Comparison of ENCODE assay signal across 26 cellular contexts in the genomic region with DNA sequence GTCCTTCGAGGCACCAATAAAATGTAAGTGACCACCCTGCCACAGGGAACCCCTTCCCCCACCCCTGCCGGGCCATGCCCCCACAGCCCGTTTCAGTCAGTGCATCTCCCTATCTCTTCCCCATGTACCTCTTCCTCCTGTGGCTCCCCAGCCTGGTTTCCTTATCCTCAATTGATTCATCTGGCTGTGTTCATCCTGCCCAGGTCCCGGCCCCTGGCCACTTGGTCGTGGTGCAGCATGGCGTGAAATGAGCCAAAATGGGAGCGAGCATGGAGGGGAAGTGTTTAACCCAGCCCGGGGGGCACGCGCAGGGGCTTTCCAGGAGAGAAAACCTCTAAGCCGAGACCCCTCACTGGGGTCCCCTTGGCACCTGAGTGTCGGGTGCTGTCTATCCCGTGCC. TPM values are rescaled to one million over a fixed set of nuclear protein-coding genes. Genes with fewer than 3 reads are reported as not detected.
A peak's percentile ranks its signal among the peaks of the same experiment; 100 is the strongest.
DNase-seq lines count a peak whose midpoint lies in the region; ATAC-seq, FAIRE-seq and TF ChIP-seq lines count a peak whose summit lies in the region.
"Had no signal": no experiment of that assay in that cellular context is flagged by ENCODE, and none has a peak within 500 bp of the region (broad histone marks: within the 10 kb centered on the region; RNA-seq: fewer than 3 reads in every experiment).

No MANE protein-coding gene starts in this region.

- H3K27ac Mint-ChIP-seq in T-helper 2 cell treated with Interferon-gamma antibody and Interleukin-4, amounts not matched to agents 5 μg/mL and 100 μg/mL, for 36 hours: peak overlapping the region; percentile 49
- peak overlapping the region in 2 of 3 donors; percentile 31 to 69 for H3K27ac Mint-ChIP-seq in CD4-positive, CD25-positive, alpha-beta regulatory T cell
- H3K27ac Mint-ChIP-seq in activated T-helper 1 cell treated with anti-CD3 and anti-CD28 coated beads, Interleukin-12 subunit alpha, Interleukin-12 subunit beta, Interleukin-2, Interleukin-4 antibody, amounts not matched to agents 30 ng/mL and 10 ng/mL and 1 ng/mL, durations not matched to agents 14 hours and 24 hours and 36 hours: peak overlapping the region; percentile 72
- peak overlapping the region in 2 of 7 donors; percentile 77 to 80 for H3K27ac Mint-ChIP-seq in CD14-positive monocyte
- H3K27ac Mint-ChIP-seq: activated CD8-positive, alpha-beta memory T cell treated with anti-CD3 and anti-CD28 coated beads, Interleukin-2, amount 10 ng/mL, durations not matched to agents 7 days and 5 days had no signal

- H3K4me1 Mint-ChIP-seq in T-helper 2 cell treated with Interferon-gamma antibody and Interleukin-4, amounts not matched to agents 5 μg/mL and 100 μg/mL, for 36 hours (ENCODE audit: low read depth): peaks cover 9% of the 10 kb centered on the region
- H3K4me1 Mint-ChIP-seq in CD4-positive, CD25-positive, alpha-beta regulatory T cell: peaks cover 13 to 34% (median 16%) of the 10 kb centered on the region in 4 donors
- H3K4me1 Mint-ChIP-seq in activated T-helper 1 cell treated with anti-CD3 and anti-CD28 coated beads, Interleukin-12 subunit alpha, Interleukin-12 subunit beta, Interleukin-2, Interleukin-4 antibody, amounts not matched to agents 30 ng/mL and 10 ng/mL and 1 ng/mL, durations not matched to agents 14 hours and 24 hours and 36 hours (ENCODE audit: low read depth): no peaks in the 10 kb centered on the region
- H3K4me1 Mint-ChIP-seq in CD14-positive monocyte: peaks cover 13% of the 10 kb centered on the region

- H3K9me3 Mint-ChIP-seq in T-helper 2 cell treated with Interferon-gamma antibody and Interleukin-4, amounts not matched to agents 5 μg/mL and 100 μg/mL, for 36 hours: no peaks in the 10 kb centered on the region
- no peaks in the 10 kb centered on the region for H3K9me3 Mint-ChIP-seq in CD4-positive, CD25-positive, alpha-beta regulatory T cell
- no peaks in the 10 kb centered on the region for H3K9me3 Mint-ChIP-seq in activated T-helper 1 cell treated with anti-CD3 and anti-CD28 coated beads, Interleukin-12 subunit alpha, Interleukin-12 subunit beta, Interleukin-2, Interleukin-4 antibody, amounts not matched to agents 30 ng/mL and 10 ng/mL and 1 ng/mL, durations not matched to agents 14 hours and 24 hours and 36 hours
- no peaks in the 10 kb centered on the region for H3K9me3 Mint-ChIP-seq in CD14-positive monocyte
- H3K9me3 Mint-ChIP-seq: CD8-positive, alpha-beta memory T cell had no signal

- TF ChIP-seq CTCF in kidney (IDR thresholded peaks at IDR 0.05; ENCODE audit: borderline replicate concordance, extremely low read depth, insufficient read depth) (no peak), CD14-positive monocyte (IDR thresholded peaks at IDR 0.05) (no peak)

- H3K36me3 ChIP-seq in CD4-positive, CD25-positive, alpha-beta regulatory T cell (ENCODE audit: control insufficient read depth, insufficient read depth, low read length): peaks cover 58% of the 10 kb centered on the region
- peaks cover 10 to 14% of the 10 kb centered on the region in 2 donors for H3K36me3 ChIP-seq in kidney (ENCODE audit: control insufficient read depth in 1 of 2, insufficient read depth in 2 of 2, low read length in 2 of 2)

- H3K9ac ChIP-seq in kidney (ENCODE audit: low read length in 2 of 2): no peak overlapping the region

- no peak for DNase-seq in T-helper 2 cell treated with Interferon-gamma antibody and Interleukin-4, amounts not matched to agents 5 μg/mL and 100 μg/mL, for 36 hours (ENCODE audit: low spot score)
- DNase-seq in T-helper 2 cell (no peak), kidney (peak; percentile 54), CD14-positive monocyte (ENCODE audit: low spot score) (no peak), medulla oblongata (ENCODE audit: extremely low spot score) (no peak)
- no peak for DNase-seq in CD4-positive, CD25-positive, alpha-beta regulatory T cell
- no peak for DNase-seq in activated T-helper 1 cell treated with anti-CD3 and anti-CD28 coated beads, Interleukin-12 subunit alpha, Interleukin-12 subunit beta, Interleukin-2, Interleukin-4 antibody, amounts not matched to agents 30 ng/mL and 10 ng/mL and 1 ng/mL, durations not matched to agents 14 hours and 24 hours and 36 hours (ENCODE audit: low spot score)
- DNase-seq: 8988T; activated CD4-positive, alpha-beta T cell treated with anti-CD3 and anti-CD28 coated beads for 4 hours; activated CD8-positive, alpha-beta memory T cell treated with anti-CD3 and anti-CD28 coated beads, Interleukin-2, amount 10 ng/mL, durations not matched to agents 7 days and 5 days; activated effector memory CD4-positive, alpha-beta T cell treated with Interleukin-2 at 50 U/mL for 16 hours; CD8-positive, alpha-beta memory T cell; dermis blood vessel endothelial cell; DMS153; KBM-7; kidney glomerular epithelial cell; NCI-H1436; NCI-H510A; NK-92 treated with Interleukin-12 subunit alpha and Interleukin-12 subunit beta, amount 100 ng/mL, for 24 hours; nucleus accumbens; SHP77 treated with DMSO at 0.1 percent for 48 hours; small intestine; stimulated activated CD4-positive, alpha-beta T cell treated with anti-CD3 and anti-CD28 coated beads, Interleukin-2, amount 100 ng/mL, for 24 hours had no signal

- no peak overlapping the region for H3K27ac ChIP-seq in CD4-positive, CD25-positive, alpha-beta regulatory T cell (ENCODE audit: insufficient read depth, low read length, poor library complexity, severe bottlenecking)
- no peak overlapping the region for H3K27ac ChIP-seq in kidney (ENCODE audit: low read depth in 2 of 2, low read length in 2 of 2)
- H3K27ac ChIP-seq: cardiac muscle cell had no signal

- H3K27me3 Mint-ChIP-seq in T-helper 2 cell treated with Interferon-gamma antibody and Interleukin-4, amounts not matched to agents 5 μg/mL and 100 μg/mL, for 36 hours (ENCODE audit: low read depth): no peaks in the 10 kb centered on the region
- H3K27me3 Mint-ChIP-seq in CD4-positive, CD25-positive, alpha-beta regulatory T cell: no peaks in the 10 kb centered on the region
- no peaks in the 10 kb centered on the region for H3K27me3 Mint-ChIP-seq in activated T-helper 1 cell treated with anti-CD3 and anti-CD28 coated beads, Interleukin-12 subunit alpha, Interleukin-12 subunit beta, Interleukin-2, Interleukin-4 antibody, amounts not matched to agents 30 ng/mL and 10 ng/mL and 1 ng/mL, durations not matched to agents 14 hours and 24 hours and 36 hours (ENCODE audit: insufficient read depth)
- H3K27me3 Mint-ChIP-seq in CD14-positive monocyte (ENCODE audit: low read depth in 3 of 3): no peaks in the 10 kb centered on the region
- H3K27me3 Mint-ChIP-seq: activated CD8-positive, alpha-beta memory T cell treated with anti-CD3 and anti-CD28 coated beads, Interleukin-2, amount 10 ng/mL, durations not matched to agents 7 days and 5 days; CD8-positive, alpha-beta memory T cell had no signal

- H3K36me3 Mint-ChIP-seq in T-helper 2 cell treated with Interferon-gamma antibody and Interleukin-4, amounts not matched to agents 5 μg/mL and 100 μg/mL, for 36 hours (ENCODE audit: low read depth): peaks cover 57% of the 10 kb centered on the region
- peaks cover 25% of the 10 kb centered on the region for H3K36me3 Mint-ChIP-seq in CD4-positive, CD25-positive, alpha-beta regulatory T cell
- H3K36me3 Mint-ChIP-seq in activated T-helper 1 cell treated with anti-CD3 and anti-CD28 coated beads, Interleukin-12 subunit alpha, Interleukin-12 subunit beta, Interleukin-2, Interleukin-4 antibody, amounts not matched to agents 30 ng/mL and 10 ng/mL and 1 ng/mL, durations not matched to agents 14 hours and 24 hours and 36 hours (ENCODE audit: low read depth): peaks cover 56% of the 10 kb centered on the region
- peaks cover 79 to 97% of the 10 kb centered on the region in 2 donors for H3K36me3 Mint-ChIP-seq in CD14-positive monocyte

- intact Hi-C loops in activated T-helper 1 cell treated with anti-CD3 and anti-CD28 coated beads, Interleukin-12 subunit alpha, Interleukin-12 subunit beta, Interleukin-2, Interleukin-4 antibody, amounts not matched to agents 30 ng/mL and 10 ng/mL and 1 ng/mL, durations not matched to agents 14 hours and 24 hours and 36 hours (cut with micrococcal nuclease): no loop called here
- intact Hi-C loops in kidney (cut with DNase I) (no loop called here), CD14-positive monocyte (cut with micrococcal nuclease) (no loop called here)

- H3K9me3 ChIP-seq in CD4-positive, CD25-positive, alpha-beta regulatory T cell (ENCODE audit: control insufficient read depth in 2 of 2, low read length in 2 of 2): no peaks in the 10 kb centered on the region
- H3K9me3 ChIP-seq in kidney (ENCODE audit: control insufficient read depth in 1 of 2, low read length in 2 of 2): no peaks in the 10 kb centered on the region

- no peak overlapping the region for H3K4me3 Mint-ChIP-seq in T-helper 2 cell treated with Interferon-gamma antibody and Interleukin-4, amounts not matched to agents 5 μg/mL and 100 μg/mL, for 36 hours
- H3K4me3 Mint-ChIP-seq in CD4-positive, CD25-positive, alpha-beta regulatory T cell: no peak overlapping the region
- H3K4me3 Mint-ChIP-seq in activated T-helper 1 cell treated with anti-CD3 and anti-CD28 coated beads, Interleukin-12 subunit alpha, Interleukin-12 subunit beta, Interleukin-2, Interleukin-4 antibody, amounts not matched to agents 30 ng/mL and 10 ng/mL and 1 ng/mL, durations not matched to agents 14 hours and 24 hours and 36 hours: peak overlapping the region; percentile 26
- no peak overlapping the region for H3K4me3 Mint-ChIP-seq in CD14-positive monocyte
- H3K4me3 Mint-ChIP-seq: activated CD8-positive, alpha-beta memory T cell treated with anti-CD3 and anti-CD28 coated beads, Interleukin-2, amount 10 ng/mL, durations not matched to agents 7 days and 5 days; CD8-positive, alpha-beta memory T cell had no signal

- peaks cover 6% of the 10 kb centered on the region for H3K4me1 ChIP-seq in CD4-positive, CD25-positive, alpha-beta regulatory T cell (ENCODE audit: control insufficient read depth, insufficient read depth, low read length, poor library complexity, severe bottlenecking)
- H3K4me1 ChIP-seq in kidney (ENCODE audit: control insufficient read depth in 1 of 2, insufficient read depth in 1 of 2, low read depth in 1 of 2, low read length in 2 of 2): peaks cover 7 to 8% of the 10 kb centered on the region in 2 donors

- no peak for ATAC-seq in CD4-positive, CD25-positive, alpha-beta regulatory T cell (ENCODE audit: low read depth in 2 of 2)
- ATAC-seq in HG02870 (IDR thresholded peaks at IDR 0.05; ENCODE audit: unreplicated experiment): no peak
- ATAC-seq: activated CD8-positive, alpha-beta memory T cell treated with anti-CD3 and anti-CD28 coated beads, Interleukin-2, amount 10 ng/mL, durations not matched to agents 7 days and 5 days had no signal

- no peaks in the 10 kb centered on the region for H3K27me3 ChIP-seq in CD4-positive, CD25-positive, alpha-beta regulatory T cell (ENCODE audit: control insufficient read depth, insufficient read depth, low read length)
- H3K27me3 ChIP-seq: cardiac muscle cell had no signal

- H3K4me3 ChIP-seq in CD4-positive, CD25-positive, alpha-beta regulatory T cell (ENCODE audit: low read depth, low read length): no peak overlapping the region
- H3K4me3 ChIP-seq in kidney (ENCODE audit: low read length in 2 of 2): no peak overlapping the region
- H3K4me3 ChIP-seq: cardiac muscle cell had no signal

- FAIRE-seq in kidney (lab: Jason Lieb, UNC): no peak
- FAIRE-seq: endothelial cell of umbilical vein, small intestine had no signal

RNA-seq across cellular contexts. Expression of a gene that starts 35.9 kb away (rescaled TPM):
- total RNA-seq in CD4-positive, CD25-positive, alpha-beta regulatory T cell: 111 TPM
- polyA plus RNA-seq in CD4-positive, CD25-positive, alpha-beta regulatory T cell: 100 to 1,000 TPM; 119 to 142 (median 137) TPM
- total RNA-seq in activated T-helper 1 cell treated with anti-CD3 and anti-CD28 coated beads, Interleukin-12 subunit alpha, Interleukin-12 subunit beta, Interleukin-2, Interleukin-4 antibody, amounts not matched to agents 30 ng/mL and 10 ng/mL and 1 ng/mL, durations not matched to agents 14 hours and 24 hours and 36 hours: 215 and 228 TPM in 2 replicates
- total RNA-seq in kidney: 174 TPM
- 154 TPM for polyA plus RNA-seq in kidney (ENCODE audit: insufficient read depth, low read depth, low replicate concordance)
- 100 to 1,000 TPM; 320 to 329 TPM for polyA plus RNA-seq in CD14-positive monocyte

RNA-seq across cellular contexts. Expression of a gene that starts 55.0 kb away (rescaled TPM):
- 9.4 TPM for total RNA-seq in CD4-positive, CD25-positive, alpha-beta regulatory T cell
- polyA plus RNA-seq in CD4-positive, CD25-positive, alpha-beta regulatory T cell: 1 to 10 TPM in 2 of 4 donors, under 1 TPM in 2; 0.71 to 2.6 (median 0.91) TPM
- total RNA-seq in activated T-helper 1 cell treated with anti-CD3 and anti-CD28 coated beads, Interleukin-12 subunit alpha, Interleukin-12 subunit beta, Interleukin-2, Interleukin-4 antibody, amounts not matched to agents 30 ng/mL and 10 ng/mL and 1 ng/mL, durations not matched to agents 14 hours and 24 hours and 36 hours: 3.4 and 4.0 TPM in 2 replicates
- total RNA-seq in kidney: 189 TPM
- polyA plus RNA-seq in kidney (ENCODE audit: insufficient read depth, low read depth, low replicate concordance) (293 TPM), CD14-positive monocyte (10 to 100 TPM in 1 of 2 donors, 1 to 10 TPM in 1; 3.9 to 12.5 TPM)
- total RNA-seq: activated CD8-positive, alpha-beta memory T cell treated with anti-CD3 and anti-CD28 coated beads, Interleukin-2, amount 10 ng/mL, durations not matched to agents 7 days and 5 days had no signal

Comparison
In these comparisons a context has a peak if more than half of its experiments do, and no peak if none do; other contexts are left out.
1. RNA of a gene that starts 55.0 kb away (total RNA-seq): 189 TPM in kidney (single experiment); 9.4 TPM in CD4-positive, CD25-positive, alpha-beta regulatory T cell (single experiment) and 3.4 to 4.0 TPM in activated T-helper 1 cell treated with anti-CD3 and anti-CD28 coated beads, Interleukin-12 subunit alpha, Interleukin-12 subunit beta, Interleukin-2, Interleukin-4 antibody, amounts not matched to agents 30 ng/mL and 10 ng/mL and 1 ng/mL, durations not matched to agents 14 hours and 24 hours and 36 hours; every median in the first group is over 10 times any median in the second.